ENCODE assay signal across 12 cellular contexts in genomic region chr22:22709719-22710445, GRCh38.
DNase-seq lines count a peak whose midpoint lies in the region; ATAC-seq and TF ChIP-seq lines count a peak whose summit lies in the region.
"Had no signal": no experiment of that assay in that cellular context is flagged by ENCODE, and none has a peak within 500 bp of the region (broad histone marks: within the 10 kb centered on the region; RNA-seq: fewer than 3 reads in every experiment).

No MANE protein-coding gene starts in this region.

- peak; percentile 2 for DNase-seq in NCI-H1694 (lab: John Stamatoyannopoulos, UW)
- no peak for DNase-seq in NCI-H1694 treated with DMSO at 0.1 percent for 48 hours (lab: John Stamatoyannopoulos, UW)
- no peak for DNase-seq in chondrocyte (ENCODE audit: low spot score)
- DNase-seq in neural crest cell (ENCODE audit: low read depth, low spot score): no peak
- no peak for DNase-seq in SKM-1 (lab: John Stamatoyannopoulos, UW; ENCODE audit: unreplicated experiment)
- DNase-seq in hypothalamus (lab: John Stamatoyannopoulos, UW): no peak

- H3K9me2 ChIP-seq in Loucy (replicated peaks; ENCODE audit: low read depth, low read length): no peaks in the 10 kb centered on the region

- ATAC-seq in HG03025 (IDR thresholded peaks at IDR 0.05; ENCODE audit: low FRiP score, unreplicated experiment): no peak

- no peak overlapping the region for H3K27ac Mint-ChIP-seq in chondrocyte (ENCODE audit: unreplicated experiment)
- peak overlapping the region; percentile 50 for H3K27ac Mint-ChIP-seq in neural crest cell (ENCODE audit: unreplicated experiment)
- H3K27ac Mint-ChIP-seq: naive thymus-derived CD4-positive, alpha-beta T cell had no signal

- H3K27me3 Mint-ChIP-seq in chondrocyte (ENCODE audit: low read depth): peaks cover 51% of the 10 kb centered on the region
- H3K27me3 Mint-ChIP-seq in neural crest cell (ENCODE audit: low read depth): peaks cover 87% of the 10 kb centered on the region
- H3K27me3 Mint-ChIP-seq: activated B cell treated with CpG ODN at 0.5 μM for 24 hours had no signal

- no peaks in the 10 kb centered on the region for H3K27me3 ChIP-seq in Loucy (ENCODE audit: insufficient read depth, low read length, poor library complexity, severe bottlenecking)

- no peak overlapping the region for H3K9ac ChIP-seq in Loucy (ENCODE audit: low read depth, low read length, poor library complexity, severe bottlenecking)

- no peak overlapping the region for H3K4me3 ChIP-seq in Loucy (ENCODE audit: low read length, poor library complexity, severe bottlenecking)
- H3K4me3 ChIP-seq: GM12878, tibial artery had no signal

- H3K4me3 Mint-ChIP-seq in chondrocyte (ENCODE audit: unreplicated experiment): no peak overlapping the region
- H3K4me3 Mint-ChIP-seq in neural crest cell: no peak overlapping the region
- H3K4me3 Mint-ChIP-seq: activated B cell treated with CpG ODN at 0.5 μM for 24 hours; naive thymus-derived CD4-positive, alpha-beta T cell had no signal

- TF ChIP-seq CTCF in Loucy (conservative IDR thresholded peaks at IDR 0.05; ENCODE audit: low read length) (peak; percentile 76), chondrocyte (IDR thresholded peaks at IDR 0.05) (peak; percentile 21), neural crest cell (conservative IDR thresholded peaks at IDR 0.05) (peak; percentile 29)

- H3K9me3 ChIP-seq in Loucy (ENCODE audit: insufficient read depth, low read depth, low read length): no peaks in the 10 kb centered on the region
- H3K9me3 ChIP-seq: tibial artery had no signal

- H3K9me3 Mint-ChIP-seq in chondrocyte (ENCODE audit: low read depth) (no peaks in the 10 kb centered on the region), neural crest cell (no peaks in the 10 kb centered on the region)
- H3K9me3 Mint-ChIP-seq: activated B cell treated with CpG ODN at 0.5 μM for 24 hours; naive thymus-derived CD4-positive, alpha-beta T cell had no signal

- peaks cover 31% of the 10 kb centered on the region for H3K4me1 ChIP-seq in Loucy (ENCODE audit: insufficient read depth, low read length, poor library complexity, severe bottlenecking)
- H3K4me1 ChIP-seq: tibial artery had no signal

- H3F3A ChIP-seq in Loucy (ENCODE audit: low read depth): no peaks in the 10 kb centered on the region

- no peak overlapping the region for H2AFZ ChIP-seq in Loucy (ENCODE audit: low read length)

- H3K4me2 ChIP-seq in Loucy (ENCODE audit: low read depth, low read length, poor library complexity, severe bottlenecking): no peak overlapping the region

- H3K36me3 Mint-ChIP-seq in chondrocyte (ENCODE audit: low read depth) (no peaks in the 10 kb centered on the region), neural crest cell (ENCODE audit: low read depth) (no peaks in the 10 kb centered on the region)
- H3K36me3 Mint-ChIP-seq: naive thymus-derived CD4-positive, alpha-beta T cell had no signal

- no peaks in the 10 kb centered on the region for H3K4me1 Mint-ChIP-seq in chondrocyte (ENCODE audit: low read depth)
- H3K4me1 Mint-ChIP-seq in neural crest cell: no peaks in the 10 kb centered on the region

- no peaks in the 10 kb centered on the region for H4K20me1 ChIP-seq in Loucy (ENCODE audit: insufficient read depth, low read length, poor library complexity, severe bottlenecking)

- H3K79me2 ChIP-seq in Loucy (ENCODE audit: insufficient read depth, low read length): no peaks in the 10 kb centered on the region

- no peaks in the 10 kb centered on the region for H3K36me3 ChIP-seq in Loucy (ENCODE audit: insufficient read depth, low read length)
- H3K36me3 ChIP-seq: tibial artery had no signal

Comparison
In these comparisons a context has a peak if more than half of its experiments do, and no peak if none do; other contexts are left out.
1. CTCF ChIP-seq: peak in every context shown above with its lines; median percentile 76 in Loucy; 29 in neural crest cell; 21 in chondrocyte.